28 cellular contexts compared by ENCODE assay signal in the genomic region with DNA sequence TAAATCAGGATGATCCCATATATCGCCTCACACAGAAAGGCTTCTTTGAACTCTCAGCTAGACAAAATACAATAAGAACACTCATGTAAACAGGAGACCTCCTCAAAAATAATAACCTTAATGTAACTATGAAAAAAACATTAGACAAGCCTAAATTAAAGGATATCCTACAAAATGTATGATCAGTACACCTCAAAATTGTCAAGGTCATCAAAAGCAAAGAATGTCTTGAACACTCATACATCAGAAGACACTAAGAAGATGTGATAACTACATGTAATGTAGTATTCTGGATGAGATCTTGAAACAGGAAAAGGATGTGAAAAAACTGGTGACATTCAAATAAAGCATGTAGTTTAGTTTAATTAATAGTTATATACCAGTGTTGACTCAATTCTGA.
"Had no signal": no experiment of that assay in that cellular context is flagged by ENCODE, and none has a peak within 500 bp of the region (broad histone marks: within the 10 kb centered on the region; RNA-seq: fewer than 3 reads in every experiment).

No MANE protein-coding gene starts in this region.

- ATAC-seq: stimulated activated effector memory CD8-positive, alpha-beta T cell treated with anti-CD3 and anti-CD28 coated beads, Interleukin-12 subunit alpha, Interleukin-12 subunit beta, amount 100 ng/mL, for 72 hours; stimulated activated memory B cell treated with anti-CD40 and anti-IgM and Interleukin-4, amounts not matched to agents 10 μg/mL and 1 μg/mL and 100 μg/mL, for 72 hours; stimulated activated naive B cell treated with anti-CD40 and anti-IgM and Interleukin-4, amounts not matched to agents 10 μg/mL and 1 μg/mL and 100 μg/mL, for 72 hours; stimulated activated naive CD8-positive, alpha-beta T cell treated with anti-CD3 and anti-CD28 coated beads, Interleukin-15, amount 100 ng/mL, for 72 hours; stimulated activated naive CD8-positive, alpha-beta T cell treated with anti-CD3 and anti-CD28 coated beads, Interleukin-15, Interleukin-2, amounts not matched to agents 100 U/mL and 50 U/mL, for 24 hours; upper lobe of right lung had no signal

- DNase-seq: stimulated activated CD4-positive, alpha-beta T cell treated with anti-CD3 and anti-CD28 coated beads, Interleukin-2, amount 100 ng/mL, for 48 hours; stimulated activated CD4-positive, alpha-beta T cell treated with anti-CD3 and anti-CD28 coated beads, Interleukin-4, amount 100 ng/mL, for 1 hour; stimulated activated CD4-positive, alpha-beta T cell treated with anti-CD3 and anti-CD28 coated beads, Interleukin-4, amount 100 ng/mL, for 24 hours; stimulated activated CD4-positive, alpha-beta T cell treated with anti-CD3 and anti-CD28 coated beads, Interleukin-4, amount 100 ng/mL, for 4 hours; stimulated activated CD8-positive, alpha-beta memory T cell treated with anti-CD3 and anti-CD28 coated beads, Interleukin-4, amount 100 ng/mL, for 48 hours; stimulated activated naive B cell treated with anti-CD40 and anti-IgM and Interleukin-4, amounts not matched to agents 10 μg/mL and 1 μg/mL and 100 μg/mL, for 72 hours; stimulated activated naive CD4-positive, alpha-beta T cell; stimulated activated naive CD4-positive, alpha-beta T cell treated with Interleukin-2 at 50 U/mL for 16 hours; stimulated activated naive CD8-positive, alpha-beta T cell treated with anti-CD3 and anti-CD28 coated beads, Interleukin-15, amount 100 ng/mL, for 72 hours; stimulated activated naive CD8-positive, alpha-beta T cell treated with anti-CD3 and anti-CD28 coated beads, Interleukin-15, Interleukin-2, amounts not matched to agents 100 U/mL and 50 U/mL, for 24 hours; stomach; substantia nigra; testis; thyroid gland; tibial artery; transverse colon; upper lobe of left lung; upper lobe of right lung; uterus had no signal

- H3K27ac Mint-ChIP-seq: stimulated activated effector memory CD8-positive, alpha-beta T cell treated with anti-CD3 and anti-CD28 coated beads, Interleukin-12 subunit alpha, Interleukin-12 subunit beta, amount 100 ng/mL, for 72 hours; stimulated activated memory B cell treated with anti-CD40 and anti-IgM and Interleukin-4, amounts not matched to agents 10 μg/mL and 1 μg/mL and 100 μg/mL, for 72 hours; stimulated activated naive B cell treated with anti-CD40 and anti-IgM and Interleukin-4, amounts not matched to agents 10 μg/mL and 1 μg/mL and 100 μg/mL, for 72 hours; stimulated activated naive CD8-positive, alpha-beta T cell treated with anti-CD3 and anti-CD28 coated beads, Interleukin-15, amount 100 ng/mL, for 72 hours; stimulated activated naive CD8-positive, alpha-beta T cell treated with anti-CD3 and anti-CD28 coated beads, Interleukin-15, Interleukin-2, amounts not matched to agents 100 ng/mL and 50 ng/mL, for 24 hours; type B pancreatic cell had no signal

- H3K4me3 Mint-ChIP-seq: stimulated activated effector memory CD8-positive, alpha-beta T cell treated with anti-CD3 and anti-CD28 coated beads, Interleukin-12 subunit alpha, Interleukin-12 subunit beta, amount 100 ng/mL, for 72 hours; stimulated activated memory B cell treated with anti-CD40 and anti-IgM and Interleukin-4, amounts not matched to agents 10 μg/mL and 1 μg/mL and 100 μg/mL, for 72 hours; stimulated activated naive B cell treated with anti-CD40 and anti-IgM and Interleukin-4, amounts not matched to agents 10 μg/mL and 1 μg/mL and 100 μg/mL, for 72 hours; stimulated activated naive CD8-positive, alpha-beta T cell treated with anti-CD3 and anti-CD28 coated beads, Interleukin-15, amount 100 ng/mL, for 72 hours; stimulated activated naive CD8-positive, alpha-beta T cell treated with anti-CD3 and anti-CD28 coated beads, Interleukin-15, Interleukin-2, amounts not matched to agents 100 ng/mL and 50 ng/mL, for 24 hours; type B pancreatic cell had no signal

- H3K9me3 ChIP-seq: stomach, suprapubic skin, testis, thoracic aorta, thyroid gland, tibial artery, tibial nerve, transverse colon, upper lobe of left lung, upper lobe of right lung, uterus, vagina had no signal

- H3K4me1 ChIP-seq: stomach, suprapubic skin, testis, thyroid gland, tibial artery, tibial nerve, transverse colon, upper lobe of left lung, upper lobe of right lung, uterus, vagina had no signal

- H3K27ac ChIP-seq: stomach, suprapubic skin, testis, thoracic aorta, thyroid gland, tibial artery, tibial nerve, transverse colon, upper lobe of left lung, upper lobe of right lung, uterus, vagina had no signal

- H3K4me1 Mint-ChIP-seq: stimulated activated effector memory CD8-positive, alpha-beta T cell treated with anti-CD3 and anti-CD28 coated beads, Interleukin-12 subunit alpha, Interleukin-12 subunit beta, amount 100 ng/mL, for 72 hours; stimulated activated memory B cell treated with anti-CD40 and anti-IgM and Interleukin-4, amounts not matched to agents 10 μg/mL and 1 μg/mL and 100 μg/mL, for 72 hours; stimulated activated naive B cell treated with anti-CD40 and anti-IgM and Interleukin-4, amounts not matched to agents 10 μg/mL and 1 μg/mL and 100 μg/mL, for 72 hours; stimulated activated naive CD8-positive, alpha-beta T cell treated with anti-CD3 and anti-CD28 coated beads, Interleukin-15, amount 100 ng/mL, for 72 hours had no signal

- H3K4me3 ChIP-seq: stomach, suprapubic skin, testis, thoracic aorta, thyroid gland, tibial artery, tibial nerve, transverse colon, upper lobe of left lung, upper lobe of right lung, uterus, vagina had no signal

- H3K36me3 Mint-ChIP-seq: stimulated activated effector memory CD8-positive, alpha-beta T cell treated with anti-CD3 and anti-CD28 coated beads, Interleukin-12 subunit alpha, Interleukin-12 subunit beta, amount 100 ng/mL, for 72 hours; stimulated activated memory B cell treated with anti-CD40 and anti-IgM and Interleukin-4, amounts not matched to agents 10 μg/mL and 1 μg/mL and 100 μg/mL, for 72 hours; stimulated activated naive B cell treated with anti-CD40 and anti-IgM and Interleukin-4, amounts not matched to agents 10 μg/mL and 1 μg/mL and 100 μg/mL, for 72 hours had no signal

- H3K36me3 ChIP-seq: stomach, suprapubic skin, thoracic aorta, thyroid gland, tibial artery, tibial nerve, transverse colon, upper lobe of left lung, upper lobe of right lung, uterus, vagina had no signal

- H3K27me3 Mint-ChIP-seq: stimulated activated memory B cell treated with anti-CD40 and anti-IgM and Interleukin-4, amounts not matched to agents 10 μg/mL and 1 μg/mL and 100 μg/mL, for 72 hours; stimulated activated naive B cell treated with anti-CD40 and anti-IgM and Interleukin-4, amounts not matched to agents 10 μg/mL and 1 μg/mL and 100 μg/mL, for 72 hours; stimulated activated naive CD8-positive, alpha-beta T cell treated with anti-CD3 and anti-CD28 coated beads, Interleukin-15, amount 100 ng/mL, for 72 hours; stimulated activated naive CD8-positive, alpha-beta T cell treated with anti-CD3 and anti-CD28 coated beads, Interleukin-15, Interleukin-2, amounts not matched to agents 100 ng/mL and 50 ng/mL, for 24 hours; type B pancreatic cell had no signal

- H3K27me3 ChIP-seq: stomach, suprapubic skin, testis, thyroid gland, tibial artery, tibial nerve, transverse colon, upper lobe of left lung, upper lobe of right lung, uterus, vagina had no signal

- FAIRE-seq: urothelium cell line had no signal

- H3K9me3 Mint-ChIP-seq: stimulated activated effector memory CD8-positive, alpha-beta T cell treated with anti-CD3 and anti-CD28 coated beads, Interleukin-12 subunit alpha, Interleukin-12 subunit beta, amount 100 ng/mL, for 72 hours; stimulated activated memory B cell treated with anti-CD40 and anti-IgM and Interleukin-4, amounts not matched to agents 10 μg/mL and 1 μg/mL and 100 μg/mL, for 72 hours; stimulated activated naive B cell treated with anti-CD40 and anti-IgM and Interleukin-4, amounts not matched to agents 10 μg/mL and 1 μg/mL and 100 μg/mL, for 72 hours; stimulated activated naive CD8-positive, alpha-beta T cell treated with anti-CD3 and anti-CD28 coated beads, Interleukin-15, amount 100 ng/mL, for 72 hours; stimulated activated naive CD8-positive, alpha-beta T cell treated with anti-CD3 and anti-CD28 coated beads, Interleukin-15, Interleukin-2, amounts not matched to agents 100 ng/mL and 50 ng/mL, for 24 hours had no signal
